1 cellular context compared by ENCODE assay signal in genomic region chr2:200888719-200889625, GRCh38.
TF ChIP-seq lines count a peak whose summit lies in the region.

Gene NIF3L1, plus strand, starts transcription at chr2:200889371. Its CDS starts 2,573 bp downstream, at chr2:200891944.
Gene PPIL3, minus strand, starts transcription at chr2:200889077. Its CDS starts 1,462 bp downstream, at chr2:200887615.

TF ChIP-seq in HepG2, 621 proteins besides CTCF, POLR2A, EP300 and RAD21 (continued from another document and continues in another):
- TF ChIP-seq ZZZ3 (CRISPR knock-in tag; IDR thresholded peaks at IDR 0.05; ENCODE audit: borderline replicate concordance) = peak; percentile 85; the same call in 1 of the 2 replicates
- TF ChIP-seq ZBTB25 (CRISPR knock-in tag; IDR thresholded peaks at IDR 0.05) = peak; percentile 98
- 0 out of 2 replicates have a peak, but pooled peaks have one; percentile 17 for TF ChIP-seq ZC3H13 (CRISPR knock-in tag; IDR thresholded peaks at IDR 0.05)
- TF ChIP-seq STAG1 (CRISPR knock-in tag; IDR thresholded peaks at IDR 0.05) = no peak
- TF ChIP-seq ESRRA (CRISPR knock-in tag; IDR thresholded peaks at IDR 0.05; ENCODE audit: low read depth) = peak; percentile 45; the same call in 1 of the 2 replicates
- no peak for TF ChIP-seq ZNF343 (CRISPR knock-in tag; IDR thresholded peaks at IDR 0.05)
- peak; percentile 84 for TF ChIP-seq TAF1 (CRISPR knock-in tag; IDR thresholded peaks at IDR 0.05)
- no peak for TF ChIP-seq ZNF207 (IDR thresholded peaks at IDR 0.05; ENCODE audit: borderline replicate concordance)
- no peak for TF ChIP-seq NR3C1 (CRISPR knock-in tag; IDR thresholded peaks at IDR 0.05)
- no peak for TF ChIP-seq MTA3 (CRISPR knock-in tag; IDR thresholded peaks at IDR 0.05)
- TF ChIP-seq BHLHE40 (IDR thresholded peaks at IDR 0.05; ENCODE audit: low read length) = 0 out of 2 replicates have a peak, but pooled peaks have one; percentile 31
- no peak; the same call in 1 of the 2 replicates for TF ChIP-seq ZBTB1 (CRISPR knock-in tag; IDR thresholded peaks at IDR 0.05; ENCODE audit: borderline replicate concordance)
- TF ChIP-seq ZNF576 (CRISPR knock-in tag; IDR thresholded peaks at IDR 0.05) = 0 out of 2 replicates have a peak, but pooled peaks have one; percentile 9
- peak; percentile 95 for TF ChIP-seq SIN3B (IDR thresholded peaks at IDR 0.05; ENCODE audit: low read length)
- TF ChIP-seq TP53 (CRISPR knock-in tag; conservative IDR thresholded peaks at IDR 0.05) = peak; percentile 86; the same call in 1 of the 2 replicates
- TF ChIP-seq ZNF124 (CRISPR knock-in tag; IDR thresholded peaks at IDR 0.05) = peak; percentile 92
- TF ChIP-seq ZIK1 (CRISPR knock-in tag; IDR thresholded peaks at IDR 0.05; ENCODE audit: borderline replicate concordance, low read depth) = peak; percentile 46; the same call in 1 of the 2 replicates
- TF ChIP-seq REST (IDR thresholded peaks at IDR 0.05; ENCODE audit: borderline replicate concordance in 1 of 2, low read depth in 1 of 2, low read length in 2 of 2) = peak in 1 of 2 experiments; percentile 80; a peak in 2 of 4 replicates
- TF ChIP-seq DMAP1 (CRISPR knock-in tag; IDR thresholded peaks at IDR 0.05) = peak; percentile 93; the same call in 1 of the 2 replicates
- no peak; the same call in 1 of the 2 replicates for TF ChIP-seq KDM1A (CRISPR knock-in tag; IDR thresholded peaks at IDR 0.05)
- peak; percentile 43; the same call in 1 of the 2 replicates for TF ChIP-seq ZNF44 (CRISPR knock-in tag; IDR thresholded peaks at IDR 0.05)
- 0 out of 2 replicates have a peak, but pooled peaks have one; percentile 29 for TF ChIP-seq DNMT3B (CRISPR knock-in tag; conservative IDR thresholded peaks at IDR 0.05)
- peak; percentile 98 for TF ChIP-seq CREM (IDR thresholded peaks at IDR 0.05)
- TF ChIP-seq CREM (CRISPR knock-in tag; IDR thresholded peaks at IDR 0.05) = 0 out of 2 replicates have a peak, but pooled peaks have one; percentile 46
- peak; percentile 55; the same call in 1 of the 2 replicates for TF ChIP-seq CEBPG (CRISPR knock-in tag; IDR thresholded peaks at IDR 0.05)
- no peak; the same call in 1 of the 2 replicates for TF ChIP-seq ZMYM3 (CRISPR knock-in tag; IDR thresholded peaks at IDR 0.05)
- 0 out of 2 replicates have a peak, but pooled peaks have one; percentile 42 for TF ChIP-seq MTERF4 (CRISPR knock-in tag; IDR thresholded peaks at IDR 0.05)
- no peak for TF ChIP-seq ZNF432 (CRISPR knock-in tag; IDR thresholded peaks at IDR 0.05; ENCODE audit: borderline replicate concordance)
- no peak for TF ChIP-seq MNT (IDR thresholded peaks at IDR 0.05)
- TF ChIP-seq ZNF547 (CRISPR knock-in tag; IDR thresholded peaks at IDR 0.05) = peak; percentile 81
- no peak; the same call in none of the 2 replicates for TF ChIP-seq MIER2 (CRISPR knock-in tag; IDR thresholded peaks at IDR 0.05)
- TF ChIP-seq NKX3-1 (CRISPR knock-in tag; IDR thresholded peaks at IDR 0.05) = peak; percentile 93
- peak; percentile 79 for TF ChIP-seq SRSF1 (optimal IDR thresholded peaks at IDR 0.05; ENCODE audit: low read depth, low read length)
- TF ChIP-seq LCORL (IDR thresholded peaks at IDR 0.05) = no peak
- TF ChIP-seq LCORL (CRISPR knock-in tag; IDR thresholded peaks at IDR 0.05) = peak; percentile 53; the same call in 1 of the 2 replicates
- peak; percentile 79; the same call in 1 of the 2 replicates for TF ChIP-seq TEF (CRISPR knock-in tag; IDR thresholded peaks at IDR 0.05)
- TF ChIP-seq ARID3A (IDR thresholded peaks at IDR 0.05; ENCODE audit: low read depth, low read length) = peak; percentile 96
- TF ChIP-seq ZNF329 (CRISPR knock-in tag; IDR thresholded peaks at IDR 0.05; ENCODE audit: low read depth) = peak; percentile 53; the same call in 1 of the 2 replicates
- TF ChIP-seq ELF3 (CRISPR knock-in tag; IDR thresholded peaks at IDR 0.05) = peak; percentile 85
- TF ChIP-seq ZKSCAN5 (CRISPR knock-in tag; IDR thresholded peaks at IDR 0.05) = no peak; the same call in 1 of the 2 replicates
- TF ChIP-seq FOXP1 (IDR thresholded peaks at IDR 0.05) = no peak
- peak; percentile 4; the same call in 1 of the 2 replicates for TF ChIP-seq FOXP1 (CRISPR knock-in tag; IDR thresholded peaks at IDR 0.05)
- TF ChIP-seq NR2F2 (IDR thresholded peaks at IDR 0.05; ENCODE audit: borderline replicate concordance, low read depth) = peak; percentile 65; the same call in 1 of the 2 replicates
- TF ChIP-seq ZNF20 (CRISPR knock-in tag; IDR thresholded peaks at IDR 0.05) = 0 out of 2 replicates have a peak, but pooled peaks have one; percentile 71
- TF ChIP-seq IRF2 (CRISPR knock-in tag; IDR thresholded peaks at IDR 0.05) = peak; percentile 92
- no peak for TF ChIP-seq ZNF326 (CRISPR knock-in tag; IDR thresholded peaks at IDR 0.05; ENCODE audit: borderline replicate concordance)
- TF ChIP-seq ZNF839 (CRISPR knock-in tag; IDR thresholded peaks at IDR 0.05; ENCODE audit: borderline replicate concordance) = peak; percentile 87; the same call in 1 of the 2 replicates
- peak; percentile 67 for TF ChIP-seq U2AF1 (optimal IDR thresholded peaks at IDR 0.05; ENCODE audit: low read depth, low read length)
- TF ChIP-seq ZNF235 (CRISPR knock-in tag; IDR thresholded peaks at IDR 0.05; ENCODE audit: borderline replicate concordance) = no peak
- TF ChIP-seq ATM (IDR thresholded peaks at IDR 0.05; ENCODE audit: borderline replicate concordance) = no peak
- no peak for TF ChIP-seq ZSCAN31 (CRISPR knock-in tag; IDR thresholded peaks at IDR 0.05; ENCODE audit: low read depth)
- 0 out of 2 replicates have a peak, but pooled peaks have one; percentile 4 for TF ChIP-seq ZNF160 (CRISPR knock-in tag; IDR thresholded peaks at IDR 0.05)
- TF ChIP-seq PLSCR1 (CRISPR knock-in tag; IDR thresholded peaks at IDR 0.05; ENCODE audit: borderline replicate concordance) = no peak
- no peak; the same call in 1 of the 2 replicates for TF ChIP-seq KLF9 (CRISPR knock-in tag; IDR thresholded peaks at IDR 0.05; ENCODE audit: low read depth)
- peak; percentile 90 for TF ChIP-seq RFXAP (CRISPR knock-in tag; IDR thresholded peaks at IDR 0.05; ENCODE audit: borderline replicate concordance)
- TF ChIP-seq SOX6 (IDR thresholded peaks at IDR 0.05) = no peak
- TF ChIP-seq SOX6 (CRISPR knock-in tag; IDR thresholded peaks at IDR 0.05) = peak; percentile 76
- TF ChIP-seq SP2 (CRISPR knock-in tag; IDR thresholded peaks at IDR 0.05) = peak; percentile 76
- peak; percentile 82; the same call in 1 of the 2 replicates for TF ChIP-seq ZSCAN5A (CRISPR knock-in tag; IDR thresholded peaks at IDR 0.05; ENCODE audit: borderline replicate concordance)
- TF ChIP-seq ARNT2 (CRISPR knock-in tag; IDR thresholded peaks at IDR 0.05; ENCODE audit: low read depth) = peak; percentile 87
- peak; percentile 65; the same call in 1 of the 2 replicates for TF ChIP-seq MZF1 (CRISPR knock-in tag; IDR thresholded peaks at IDR 0.05; ENCODE audit: borderline replicate concordance)
- no peak; the same call in 1 of the 2 replicates for TF ChIP-seq ZNF180 (CRISPR knock-in tag; IDR thresholded peaks at IDR 0.05; ENCODE audit: borderline replicate concordance, low read depth)
- 0 out of 2 replicates have a peak, but pooled peaks have one; percentile 41 for TF ChIP-seq MXD1 (CRISPR knock-in tag; IDR thresholded peaks at IDR 0.05)
